1 cellular context compared by ENCODE assay signal in genomic region chr5:176916337-176916736, GRCh38.
A peak's percentile ranks its signal among the peaks of the same experiment; 100 is the strongest.
TF ChIP-seq lines count a peak whose summit lies in the region.

No MANE protein-coding gene starts in this region.

TF ChIP-seq in HEK293, 187 proteins besides CTCF, POLR2A, EP300 and RAD21 (continued from another document):
- TF ChIP-seq PATZ1 (tag by site-specific recombination; IDR thresholded peaks at IDR 0.05) (no peak), ZFP41 (tag by site-specific recombination; IDR thresholded peaks at IDR 0.05; ENCODE audit: borderline replicate concordance) (no peak), ZNF561 (tag by site-specific recombination; IDR thresholded peaks at IDR 0.05; ENCODE audit: borderline replicate concordance) (no peak), OVOL3 (tag by site-specific recombination; IDR thresholded peaks at IDR 0.05) (no peak; the same call in 1 of the 2 replicates), ZNF843 (tag by site-specific recombination; IDR thresholded peaks at IDR 0.05) (peak; percentile 72; the same call in 1 of the 2 replicates), PRDM6 (tag by site-specific recombination; IDR thresholded peaks at IDR 0.05) (peak; percentile 71), OSR2 (tag by site-specific recombination; IDR thresholded peaks at IDR 0.05) (0 out of 2 replicates have a peak, but pooled peaks have one; percentile 24)
